Comparison of ENCODE assay signal across 9 cellular contexts in the genomic region with DNA sequence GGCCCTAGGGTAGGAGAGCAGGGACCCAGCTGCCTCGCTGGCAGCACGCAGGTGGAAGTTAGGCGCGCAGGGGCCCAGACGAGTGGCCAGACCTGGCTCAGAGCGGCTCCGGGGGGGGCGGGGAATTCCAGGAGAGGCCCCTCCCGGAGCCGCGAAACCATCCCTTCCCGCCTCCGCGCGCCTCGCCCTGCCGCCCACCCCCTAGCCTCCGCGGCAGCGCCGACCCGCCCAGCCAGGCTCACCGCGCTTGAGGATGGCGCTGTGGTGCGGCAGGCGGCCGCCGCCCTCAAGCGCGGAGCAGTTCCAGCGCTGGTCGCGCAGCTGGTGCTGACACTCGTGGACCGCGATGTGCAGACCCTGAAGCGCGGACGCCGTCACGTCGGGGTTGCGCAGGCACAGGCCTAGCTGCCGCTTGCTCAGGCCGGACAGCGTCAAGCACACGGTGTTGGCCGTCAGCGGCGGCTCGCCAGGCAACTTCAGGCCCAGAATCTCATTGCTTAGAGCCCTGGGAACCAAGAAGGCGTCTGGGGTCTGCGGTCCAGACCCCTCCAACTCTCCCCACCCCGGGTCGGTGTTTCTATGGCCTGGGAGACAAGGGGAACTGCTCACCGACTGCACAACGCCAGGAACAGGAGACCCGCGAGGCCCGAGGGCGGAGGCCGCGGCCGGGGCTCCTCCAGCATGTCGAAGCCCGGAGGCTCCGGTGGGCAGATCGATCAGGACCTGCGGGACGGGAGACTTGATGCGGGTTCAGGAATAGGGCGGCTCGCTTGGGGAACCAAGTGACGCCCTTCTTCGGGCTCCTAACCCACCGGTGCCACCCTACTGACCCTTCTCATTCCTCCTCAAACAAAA. TPM values are rescaled to one million over a fixed set of nuclear protein-coding genes. Genes with fewer than 3 reads are reported as not detected.
DNase-seq lines count a peak whose midpoint lies in the region; ATAC-seq, FAIRE-seq and TF ChIP-seq lines count a peak whose summit lies in the region.
"Had no signal": no experiment of that assay in that cellular context is flagged by ENCODE, and none has a peak within 500 bp of the region (broad histone marks: within the 10 kb centered on the region; RNA-seq: fewer than 3 reads in every experiment).

No MANE protein-coding gene starts in this region.

- no peak overlapping the region for H3K9ac ChIP-seq in kidney (ENCODE audit: low read length in 2 of 2)

- H3K27ac Mint-ChIP-seq in T-helper 1 cell treated with Interleukin-12 subunit alpha and Interleukin-12 subunit beta and Interleukin-4 antibody, amounts not matched to agents 30 μg/mL and 1 μg/mL, for 36 hours, result no peak overlapping the region

- H3K27ac ChIP-seq in spleen (no peak overlapping the region), kidney (ENCODE audit: low read depth in 2 of 2, low read length in 2 of 2) (no peak overlapping the region)

- FAIRE-seq in kidney (lab: Jason Lieb, UNC), result no peak

- no peaks in the 10 kb centered on the region for H3K9me3 Mint-ChIP-seq in T-helper 1 cell treated with Interleukin-12 subunit alpha and Interleukin-12 subunit beta and Interleukin-4 antibody, amounts not matched to agents 30 μg/mL and 1 μg/mL, for 36 hours

- H3K4me3 Mint-ChIP-seq in T-helper 1 cell treated with Interleukin-12 subunit alpha and Interleukin-12 subunit beta and Interleukin-4 antibody, amounts not matched to agents 30 μg/mL and 1 μg/mL, for 36 hours, result peak overlapping the region; percentile 36

- H3K4me3 ChIP-seq in spleen (peak overlapping the region in 6 of 8 donors; percentile 9 to 55 (median 18)), kidney (ENCODE audit: low read length in 2 of 2) (no peak overlapping the region)

- H3K9me3 ChIP-seq in spleen (no peaks in the 10 kb centered on the region), kidney (ENCODE audit: control insufficient read depth in 1 of 2, low read length in 2 of 2) (no peaks in the 10 kb centered on the region)

- no peak for TF ChIP-seq CTCF in spleen (IDR thresholded peaks at IDR 0.05 in 8 of 11, conservative IDR thresholded peaks at IDR 0.05 in 3 of 11)
- TF ChIP-seq CTCF in kidney (IDR thresholded peaks at IDR 0.05; ENCODE audit: borderline replicate concordance, extremely low read depth, insufficient read depth), result no peak

- DNase-seq in head of caudate nucleus (peak in 32 of 42 donors; percentile 15 to 78 (median 56)), spleen (no peak), kidney (no peak), NCI-H1436 (lab: John Stamatoyannopoulos, UW) (no peak), Kasumi-1 (lab: John Stamatoyannopoulos, UW) (no peak), foreskin melanocyte (no peak)

- H3K27me3 Mint-ChIP-seq in T-helper 1 cell treated with Interleukin-12 subunit alpha and Interleukin-12 subunit beta and Interleukin-4 antibody, amounts not matched to agents 30 μg/mL and 1 μg/mL, for 36 hours (ENCODE audit: low read depth), result peaks cover 86% of the 10 kb centered on the region

- 5 to 13% (median 8%) methylated on average over 39 to 77 of the region's 77 CpGs for WGBS in spleen, 5 donors

- intact Hi-C loops in head of caudate nucleus (cut with DNase I) (no loop called here), spleen (cut with DNase I; ENCODE audit: low total_unique reads) (no loop called here), kidney (cut with DNase I) (no loop called here)

- peaks cover 9 to 62% (median 54%) of the 10 kb centered on the region in 7 donors for H3K27me3 ChIP-seq in spleen (replicated peaks in 1 of 7)

- ATAC-seq in GM19463 (IDR thresholded peaks at IDR 0.05; ENCODE audit: unreplicated experiment), result peak; percentile 36

- no peak for TF ChIP-seq POLR2A in spleen (IDR thresholded peaks at IDR 0.05)

- H3K4me1 Mint-ChIP-seq in T-helper 1 cell treated with Interleukin-12 subunit alpha and Interleukin-12 subunit beta and Interleukin-4 antibody, amounts not matched to agents 30 μg/mL and 1 μg/mL, for 36 hours (ENCODE audit: low read depth), result peaks cover 23% of the 10 kb centered on the region

- H3K4me1 ChIP-seq in spleen (peaks cover 9 to 56% (median 38%) of the 10 kb centered on the region in 6 donors), kidney (ENCODE audit: control insufficient read depth in 1 of 2, insufficient read depth in 1 of 2, low read depth in 1 of 2, low read length in 2 of 2) (peaks cover 0 to 10% of the 10 kb centered on the region in 2 donors)

- peaks cover 4% of the 10 kb centered on the region for H3K36me3 Mint-ChIP-seq in T-helper 1 cell treated with Interleukin-12 subunit alpha and Interleukin-12 subunit beta and Interleukin-4 antibody, amounts not matched to agents 30 μg/mL and 1 μg/mL, for 36 hours (ENCODE audit: low read depth)

- H3K36me3 ChIP-seq in spleen (no peaks in the 10 kb centered on the region), kidney (ENCODE audit: control insufficient read depth in 1 of 2, insufficient read depth in 2 of 2, low read length in 2 of 2) (no peaks in the 10 kb centered on the region)

RNA-seq across cellular contexts. Expression of a gene that starts 1.5 kb away (rescaled TPM):
- total RNA-seq in spleen (1 to 10 TPM in 6 of 7 donors, under 1 TPM in 1; 0.59 to 2.9 (median 2.0) TPM), kidney (1.9 TPM)
- polyA plus RNA-seq in spleen (1 to 10 TPM; 2.5 to 5.4 (median 4.6) TPM), kidney (ENCODE audit: insufficient read depth, low read depth, low replicate concordance) (not detected)

RNA-seq across cellular contexts. Expression of a gene that starts 8.0 kb away (rescaled TPM):
- under 1 TPM in 3 of 7 donors, not detected in 4; 0.23 to 0.52 (median 0.41) TPM for total RNA-seq in spleen
- polyA plus RNA-seq in spleen, result under 1 TPM in 1 of 3 donors, not detected in 2; 0.06 TPM
- total RNA-seq in kidney, result not detected
- not detected for polyA plus RNA-seq in kidney (ENCODE audit: insufficient read depth, low read depth, low replicate concordance)
- total RNA-seq: cerebellum had no signal

RNA-seq across cellular contexts. Expression of a gene that starts 12.8 kb away (rescaled TPM):
- total RNA-seq in spleen (100 to 1,000 TPM in 4 of 7 donors, 10 to 100 TPM in 3; 66.8 to 152 (median 125) TPM), kidney (229 TPM)
- polyA plus RNA-seq in spleen (10 to 100 TPM; 22.2 to 54.1 (median 31.2) TPM), kidney (ENCODE audit: insufficient read depth, low read depth, low replicate concordance) (111 TPM)

RNA-seq across cellular contexts. Expression of a gene that starts 29.1 kb away (rescaled TPM):
- 1 to 10 TPM in 1 of 7 donors, under 1 TPM in 5, not detected in 1; 0.15 to 2.0 (median 0.40) TPM for total RNA-seq in spleen
- under 1 TPM; 0.09 to 0.64 (median 0.42) TPM for polyA plus RNA-seq in spleen
- total RNA-seq in kidney, result not detected
- polyA plus RNA-seq in kidney (ENCODE audit: insufficient read depth, low read depth, low replicate concordance), result 27.0 TPM

RNA-seq across cellular contexts. Expression of a gene that starts 44.8 kb away (rescaled TPM):
- total RNA-seq in spleen (10 to 100 TPM; 27.8 to 73.8 (median 43.2) TPM), kidney (35.3 TPM)
- polyA plus RNA-seq in spleen (10 to 100 TPM; 31.8 to 49.8 (median 37.9) TPM), kidney (ENCODE audit: insufficient read depth, low read depth, low replicate concordance) (20.1 TPM)

Comparison
In these comparisons a context has a peak if more than half of its experiments do, and no peak if none do; other contexts are left out.
1. DNase-seq: peak in head of caudate nucleus (32 of 42); none in spleen (single experiment), kidney (single experiment), NCI-H1436 (single experiment), Kasumi-1 (0 of 2) and foreskin melanocyte (single experiment).
2. H3K4me3 ChIP-seq: peak in spleen (6 of 8); none in kidney (0 of 2).